ENCODE assay signal across 23 cellular contexts in the genomic region with DNA sequence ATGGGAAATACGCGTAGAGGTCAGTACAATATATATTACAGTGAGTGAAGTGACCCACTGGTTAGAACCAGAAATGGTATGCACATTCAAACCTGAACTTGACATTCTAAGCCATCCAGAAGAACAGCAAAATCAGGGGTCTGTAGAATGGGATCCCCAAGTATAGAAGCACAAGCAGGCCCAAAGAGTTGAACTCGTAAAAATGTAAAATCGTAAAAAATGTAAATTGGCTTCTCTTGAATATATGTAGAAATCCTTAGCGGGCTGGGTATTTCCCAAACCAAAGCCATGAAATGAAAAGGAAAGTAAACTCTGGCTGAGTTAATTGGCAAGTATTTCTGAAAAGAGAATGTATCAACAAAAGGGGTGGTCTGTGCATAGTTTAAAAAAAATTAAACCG.
DNase-seq lines count a peak whose midpoint lies in the region; ATAC-seq and TF ChIP-seq lines count a peak whose summit lies in the region.
"Had no signal": no experiment of that assay in that cellular context is flagged by ENCODE, and none has a peak within 500 bp of the region (broad histone marks: within the 10 kb centered on the region; RNA-seq: fewer than 3 reads in every experiment).

No MANE protein-coding gene starts in this region.

- DNase-seq in A673 (ENCODE audit: low spot score) (peak; percentile 84), SK-N-MC (ENCODE audit: low read depth, low spot score) (peak; percentile 93), fibroblast of peridontal ligament (ENCODE audit: extremely low read depth) (peak; percentile 12), middle frontal gyrus (ENCODE audit: extremely low spot score, low spot score) (no peak)
- DNase-seq in CD4-positive, alpha-beta memory T cell, result no peak
- DNase-seq: AML-193; CD4-positive, alpha-beta T cell; CD8-positive, alpha-beta memory T cell; COR-L47; DMS 273 treated with DMSO at 0.1 percent for 48 hours; DMS153; DMS53; DMS79; DND-41; EL; GDM1 had no signal

- no peaks in the 10 kb centered on the region for H3K4me1 Mint-ChIP-seq in CD4-positive, alpha-beta memory T cell
- H3K4me1 Mint-ChIP-seq: B cell; CD8-positive, alpha-beta memory T cell had no signal

- H3K4me3 ChIP-seq in A673 (ENCODE audit: low read depth, low read length, poor library complexity, severe bottlenecking) (peak overlapping the region; percentile 2), SK-N-MC (peak overlapping the region; percentile 60)
- no peak overlapping the region for H3K4me3 ChIP-seq in CD4-positive, alpha-beta memory T cell (ENCODE audit: low read length in 2 of 2)
- H3K4me3 ChIP-seq: A549; BLaER1 treated with 17β-estradiol and CSF1 and Interleukin-3, amounts not matched to agents 10 nM and 100 nM; GM12878 had no signal

- no TSS peak for BruUV-seq in A673 (replicated peaks; lab: Mats Ljungman, UMichigan)

- peaks cover 0 to 31% (median 14%) of the 10 kb centered on the region in 8 donors for H3K9me3 Mint-ChIP-seq in CD4-positive, alpha-beta memory T cell

- ATAC-seq in GM21381 (IDR thresholded peaks at IDR 0.05; ENCODE audit: unreplicated experiment), result no peak
- ATAC-seq: A549, GM12878 had no signal

- H3K36me3 ChIP-seq in A673 (ENCODE audit: insufficient read depth, low read length, poor library complexity, severe bottlenecking) (peaks cover 14% of the 10 kb centered on the region), SK-N-MC (ENCODE audit: insufficient read depth, low read length) (peaks cover 4% of the 10 kb centered on the region; the same call in 1 of the 2 replicates)
- H3K36me3 ChIP-seq in CD4-positive, alpha-beta memory T cell (ENCODE audit: insufficient read depth, low read length), result no peaks in the 10 kb centered on the region
- H3K36me3 ChIP-seq: BLaER1 treated with 17β-estradiol and CSF1 and Interleukin-3, amounts not matched to agents 10 nM and 100 nM had no signal

- H3K9ac ChIP-seq in SK-N-MC (ENCODE audit: insufficient read length), result peak overlapping the region; percentile 11
- H3K9ac ChIP-seq: BLaER1 treated with 17β-estradiol and CSF1 and Interleukin-3, amounts not matched to agents 10 nM and 100 nM had no signal

- no peaks in the 10 kb centered on the region for H3K36me3 Mint-ChIP-seq in CD4-positive, alpha-beta memory T cell
- H3K36me3 Mint-ChIP-seq: CD8-positive, alpha-beta memory T cell had no signal

- POLR2A ChIA-PET in A673 (lab: Charles Lee; ENCODE audit: low non-redundant PET), result no interaction called here
- POLR2A ChIA-PET in CD4-positive, alpha-beta memory T cell (lab: Charles Lee; ENCODE audit: partially characterized antibody), result no interaction called here

- H3K27ac ChIP-seq in A673 (ENCODE audit: low read depth, low read length, poor library complexity, severe bottlenecking) (peak overlapping the region; percentile 83), SK-N-MC (peak overlapping the region; percentile 94)
- no peak overlapping the region for H3K27ac ChIP-seq in CD4-positive, alpha-beta memory T cell (ENCODE audit: low read depth, low read length)
- H3K27ac ChIP-seq: 22Rv1; A549; BLaER1 treated with 17β-estradiol and CSF1 and Interleukin-3, amounts not matched to agents 10 nM and 100 nM; C4-2B had no signal

- no peak overlapping the region for H3K27ac Mint-ChIP-seq in CD4-positive, alpha-beta memory T cell
- H3K27ac Mint-ChIP-seq: B cell; CD4-positive, alpha-beta T cell; CD8-positive, alpha-beta memory T cell had no signal

- H3K9me3 ChIP-seq in A673 (ENCODE audit: low read depth, low read length, poor library complexity, severe bottlenecking), result peaks cover 27% of the 10 kb centered on the region
- peaks cover 11% of the 10 kb centered on the region; the same call in 1 of the 2 replicates for H3K9me3 ChIP-seq in SK-N-MC (ENCODE audit: low read depth, low read length)
- H3K9me3 ChIP-seq in CD4-positive, alpha-beta memory T cell (ENCODE audit: control insufficient read depth in 1 of 2, low read length in 2 of 2), result no peaks in the 10 kb centered on the region
- H3K9me3 ChIP-seq: A549 had no signal

- CTCF ChIA-PET in A673 (lab: Charles Lee), result no interaction called here
- CTCF ChIA-PET in CD4-positive, alpha-beta memory T cell (lab: Charles Lee; ENCODE audit: partially characterized antibody), result no interaction called here

- H3K4me1 ChIP-seq in A673 (ENCODE audit: insufficient read depth, low read length, poor library complexity, severe bottlenecking), result peaks cover 55% of the 10 kb centered on the region
- H3K4me1 ChIP-seq in CD4-positive, alpha-beta memory T cell (ENCODE audit: insufficient read depth, low read length), result no peaks in the 10 kb centered on the region
- H3K4me1 ChIP-seq: A549 had no signal

- no peaks in the 10 kb centered on the region for H3K27me3 ChIP-seq in A673 (replicated peaks; ENCODE audit: insufficient read depth, low read depth, low read length, poor library complexity)
- H3K27me3 ChIP-seq in CD4-positive, alpha-beta memory T cell (ENCODE audit: insufficient read depth, low read length), result no peaks in the 10 kb centered on the region
- H3K27me3 ChIP-seq: BLaER1 treated with 17β-estradiol and CSF1 and Interleukin-3, amounts not matched to agents 10 nM and 100 nM had no signal

- no peak overlapping the region for H3K4me3 Mint-ChIP-seq in CD4-positive, alpha-beta memory T cell
- H3K4me3 Mint-ChIP-seq: B cell; CD4-positive, alpha-beta T cell; CD8-positive, alpha-beta memory T cell had no signal

- no peaks in the 10 kb centered on the region for H3K27me3 Mint-ChIP-seq in CD4-positive, alpha-beta memory T cell
- H3K27me3 Mint-ChIP-seq: B cell; CD4-positive, alpha-beta T cell; CD8-positive, alpha-beta memory T cell had no signal

- intact Hi-C loops in A673 (cut with micrococcal nuclease; ENCODE audit: unreplicated experiment), result loop anchor here (2.0 to 10.0 kb wide), 6 partner anchors 228 to 1508 kb away; partner anchors contain the start of gene FLRT2
- intact Hi-C loops in CD4-positive, alpha-beta memory T cell (cut with micrococcal nuclease), result no loop called here

- no peak for TF ChIP-seq CTCF in A673 (conservative IDR thresholded peaks at IDR 0.05; ENCODE audit: low read depth, low read length)

Comparison
In these comparisons a context has a peak if more than half of its experiments do, and no peak if none do; other contexts are left out.
1. DNase-seq: peak in A673 (single experiment), SK-N-MC (single experiment) and fibroblast of peridontal ligament (single experiment); none in middle frontal gyrus (single experiment) and CD4-positive, alpha-beta memory T cell (0 of 5).
2. H3K4me3 ChIP-seq: peak in A673 (single experiment) and SK-N-MC (single experiment); none in CD4-positive, alpha-beta memory T cell (0 of 2).